Comparison of ENCODE assay signal across 11 cellular contexts in genomic region chr5:1118231-1118698, GRCh38. TPM values are rescaled to one million over a fixed set of nuclear protein-coding genes. Genes with fewer than 3 reads are reported as not detected.
DNase-seq lines count a peak whose midpoint lies in the region; ATAC-seq, FAIRE-seq and TF ChIP-seq lines count a peak whose summit lies in the region.
"Had no signal": no experiment of that assay in that cellular context is flagged by ENCODE, and none has a peak within 500 bp of the region (broad histone marks: within the 10 kb centered on the region; RNA-seq: fewer than 3 reads in every experiment).

No MANE protein-coding gene starts in this region.

- peaks cover 15% of the 10 kb centered on the region for H3K4me1 ChIP-seq in colonic mucosa
- H3K4me1 ChIP-seq in pancreas = peaks cover 23 to 32% (median 29%) of the 10 kb centered on the region in 3 donors

- no peak overlapping the region for H3K4me3 Mint-ChIP-seq in activated T-helper 1 cell treated with anti-CD3 and anti-CD28 coated beads, Interleukin-12 subunit alpha, Interleukin-12 subunit beta, Interleukin-2, Interleukin-4 antibody, amounts not matched to agents 30 ng/mL and 10 ng/mL and 1 ng/mL, durations not matched to agents 14 hours and 24 hours and 36 hours
- H3K4me3 Mint-ChIP-seq: activated naive CD8-positive, alpha-beta T cell treated with anti-CD3 and anti-CD28 coated beads, Interleukin-2, amount 10 ng/mL, durations not matched to agents 7 days and 5 days had no signal

- no peaks in the 10 kb centered on the region for H3K4me1 Mint-ChIP-seq in activated T-helper 1 cell treated with anti-CD3 and anti-CD28 coated beads, Interleukin-12 subunit alpha, Interleukin-12 subunit beta, Interleukin-2, Interleukin-4 antibody, amounts not matched to agents 30 ng/mL and 10 ng/mL and 1 ng/mL, durations not matched to agents 14 hours and 24 hours and 36 hours (ENCODE audit: low read depth)

- H3K9ac ChIP-seq in colonic mucosa (ENCODE audit: low read depth in 2 of 2, low read length in 2 of 2) = peak overlapping the region in 1 of 2 donors; percentile 66

- FAIRE-seq in pancreas (lab: Jason Lieb, UNC) = no peak

- H3K9me3 ChIP-seq in colonic mucosa = no peaks in the 10 kb centered on the region
- H3K9me3 ChIP-seq in pancreas = no peaks in the 10 kb centered on the region
- H3K9me3 ChIP-seq: tibial nerve had no signal

- H3K27me3 Mint-ChIP-seq in activated T-helper 1 cell treated with anti-CD3 and anti-CD28 coated beads, Interleukin-12 subunit alpha, Interleukin-12 subunit beta, Interleukin-2, Interleukin-4 antibody, amounts not matched to agents 30 ng/mL and 10 ng/mL and 1 ng/mL, durations not matched to agents 14 hours and 24 hours and 36 hours (ENCODE audit: insufficient read depth) = peaks cover 13% of the 10 kb centered on the region

- H3K36me3 ChIP-seq in colonic mucosa (no peaks in the 10 kb centered on the region), pancreas (no peaks in the 10 kb centered on the region)
- H3K36me3 ChIP-seq: tibial nerve had no signal

- H3K9me3 Mint-ChIP-seq in activated T-helper 1 cell treated with anti-CD3 and anti-CD28 coated beads, Interleukin-12 subunit alpha, Interleukin-12 subunit beta, Interleukin-2, Interleukin-4 antibody, amounts not matched to agents 30 ng/mL and 10 ng/mL and 1 ng/mL, durations not matched to agents 14 hours and 24 hours and 36 hours = no peaks in the 10 kb centered on the region
- H3K9me3 Mint-ChIP-seq: activated naive CD8-positive, alpha-beta T cell treated with anti-CD3 and anti-CD28 coated beads, Interleukin-2, amount 10 ng/mL, durations not matched to agents 7 days and 5 days had no signal

- no peak for TF ChIP-seq CTCF in colonic mucosa (IDR thresholded peaks at IDR 0.05)
- TF ChIP-seq CTCF in pancreas (IDR thresholded peaks at IDR 0.05) = no peak

- peak in 3 of 4 donors; percentile 3 to 66 (median 61) for ATAC-seq in pancreas
- ATAC-seq in HG02885 (IDR thresholded peaks at IDR 0.05; ENCODE audit: poor library complexity, unreplicated experiment) = no peak

- H3K36me3 Mint-ChIP-seq in activated T-helper 1 cell treated with anti-CD3 and anti-CD28 coated beads, Interleukin-12 subunit alpha, Interleukin-12 subunit beta, Interleukin-2, Interleukin-4 antibody, amounts not matched to agents 30 ng/mL and 10 ng/mL and 1 ng/mL, durations not matched to agents 14 hours and 24 hours and 36 hours (ENCODE audit: low read depth) = no peaks in the 10 kb centered on the region
- H3K36me3 Mint-ChIP-seq: activated naive CD8-positive, alpha-beta T cell treated with anti-CD3 and anti-CD28 coated beads, Interleukin-2, amount 10 ng/mL, durations not matched to agents 7 days and 5 days had no signal

- intact Hi-C loops in colonic mucosa (cut with DNase I) (no loop called here), pancreas (cut with DNase I) (no loop called here)
- intact Hi-C loops in activated T-helper 1 cell treated with anti-CD3 and anti-CD28 coated beads, Interleukin-12 subunit alpha, Interleukin-12 subunit beta, Interleukin-2, Interleukin-4 antibody, amounts not matched to agents 30 ng/mL and 10 ng/mL and 1 ng/mL, durations not matched to agents 14 hours and 24 hours and 36 hours (cut with micrococcal nuclease) = no loop called here

- in situ Hi-C loops in G401 (cut with HindIII; ENCODE audit: low sequenced_read_pairs) = no loop called here

- WGBS in pancreas, 2 donors = 56 to 58% methylated on average over 16 of the region's 16 CpGs

- DNase-seq in G401 (ENCODE audit: low spot score) = peak; percentile 11
- peak; percentile 81 for DNase-seq in NCI-H345 (lab: John Stamatoyannopoulos, UW)
- no peak for DNase-seq in colonic mucosa
- DNase-seq in pancreas = peak in 1 of 6 donors; percentile 64
- DNase-seq in activated T-helper 1 cell treated with anti-CD3 and anti-CD28 coated beads, Interleukin-12 subunit alpha, Interleukin-12 subunit beta, Interleukin-2, Interleukin-4 antibody, amounts not matched to agents 30 ng/mL and 10 ng/mL and 1 ng/mL, durations not matched to agents 14 hours and 24 hours and 36 hours (ENCODE audit: low spot score) = no peak
- no peak for DNase-seq in activated CD8-positive, alpha-beta memory T cell treated with anti-CD3 and anti-CD28 coated beads for 24 hours
- DNase-seq in islet precursor cell = no peak
- DNase-seq: activated naive CD8-positive, alpha-beta T cell treated with anti-CD3 and anti-CD28 coated beads, Interleukin-2, amount 10 ng/mL, durations not matched to agents 7 days and 5 days; T-helper 1 cell had no signal

- H3K27ac Mint-ChIP-seq in activated T-helper 1 cell treated with anti-CD3 and anti-CD28 coated beads, Interleukin-12 subunit alpha, Interleukin-12 subunit beta, Interleukin-2, Interleukin-4 antibody, amounts not matched to agents 30 ng/mL and 10 ng/mL and 1 ng/mL, durations not matched to agents 14 hours and 24 hours and 36 hours = no peak overlapping the region
- H3K27ac Mint-ChIP-seq: activated naive CD8-positive, alpha-beta T cell treated with anti-CD3 and anti-CD28 coated beads, Interleukin-2, amount 10 ng/mL, durations not matched to agents 7 days and 5 days had no signal

- H3K4me3 ChIP-seq in colonic mucosa = no peak overlapping the region
- H3K4me3 ChIP-seq in pancreas = no peak overlapping the region
- H3K4me3 ChIP-seq: tibial nerve had no signal

- peak overlapping the region; percentile 47 for H3K27ac ChIP-seq in colonic mucosa
- H3K27ac ChIP-seq in pancreas = peak overlapping the region; percentile 56 to 82 (median 68)
- H3K27ac ChIP-seq: tibial nerve had no signal

- H3K27me3 ChIP-seq in colonic mucosa (no peaks in the 10 kb centered on the region), pancreas (no peaks in the 10 kb centered on the region)
- H3K27me3 ChIP-seq: tibial nerve had no signal

RNA-seq across cellular contexts. Expression of gene SLC12A7, which starts 6.4 kb away (rescaled TPM):
- total RNA-seq in G401 (2014; rRNA removed; shearing (Covaris generic)) = 16.4 and 22.5 TPM in 2 replicates
- total RNA-seq in colonic mucosa = 10 to 100 TPM; 64.6 to 81.2 TPM
- 10 to 100 TPM; 17.4 to 56.5 (median 32.1) TPM for total RNA-seq in pancreas
- 10 to 100 TPM; 40.0 to 44.9 TPM for polyA plus RNA-seq in pancreas
- 24.4 and 26.6 TPM in 2 replicates for total RNA-seq in activated T-helper 1 cell treated with anti-CD3 and anti-CD28 coated beads, Interleukin-12 subunit alpha, Interleukin-12 subunit beta, Interleukin-2, Interleukin-4 antibody, amounts not matched to agents 30 ng/mL and 10 ng/mL and 1 ng/mL, durations not matched to agents 14 hours and 24 hours and 36 hours

Comparison
In these comparisons a context has a peak if more than half of its experiments do, and no peak if none do; other contexts are left out.
1. DNase-seq: peak in G401 (single experiment) and NCI-H345 (single experiment); none in colonic mucosa (single experiment), activated T-helper 1 cell treated with anti-CD3 and anti-CD28 coated beads, Interleukin-12 subunit alpha, Interleukin-12 subunit beta, Interleukin-2, Interleukin-4 antibody, amounts not matched to agents 30 ng/mL and 10 ng/mL and 1 ng/mL, durations not matched to agents 14 hours and 24 hours and 36 hours (single experiment), activated CD8-positive, alpha-beta memory T cell treated with anti-CD3 and anti-CD28 coated beads for 24 hours (single experiment) and islet precursor cell (single experiment).